Comparison of ENCODE assay signal across 1 cellular context in the genomic region with DNA sequence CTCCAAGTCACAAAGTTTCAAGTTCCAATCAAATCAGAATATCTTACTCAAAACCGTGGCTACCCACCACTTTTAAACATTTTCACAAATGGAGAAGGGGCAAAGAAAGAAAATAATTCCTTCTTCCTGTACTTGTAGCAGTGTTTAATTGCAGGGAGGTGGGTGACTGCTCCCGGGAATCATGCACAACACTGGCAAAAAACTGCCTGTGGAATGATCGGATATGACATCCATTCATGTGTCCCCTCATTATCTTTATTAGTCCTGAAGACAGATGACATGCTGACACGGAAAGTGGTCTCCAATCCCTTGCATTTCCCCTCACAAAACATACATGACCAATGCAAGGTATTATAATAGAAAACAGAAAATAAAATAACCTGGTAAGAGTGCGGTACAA.
TF ChIP-seq lines count a peak whose summit lies in the region.

No MANE protein-coding gene starts in this region.

TF ChIP-seq in WTC11, 78 proteins besides CTCF, POLR2A, EP300 and RAD21 (continued from another document):
- TF ChIP-seq, protein P1, sequence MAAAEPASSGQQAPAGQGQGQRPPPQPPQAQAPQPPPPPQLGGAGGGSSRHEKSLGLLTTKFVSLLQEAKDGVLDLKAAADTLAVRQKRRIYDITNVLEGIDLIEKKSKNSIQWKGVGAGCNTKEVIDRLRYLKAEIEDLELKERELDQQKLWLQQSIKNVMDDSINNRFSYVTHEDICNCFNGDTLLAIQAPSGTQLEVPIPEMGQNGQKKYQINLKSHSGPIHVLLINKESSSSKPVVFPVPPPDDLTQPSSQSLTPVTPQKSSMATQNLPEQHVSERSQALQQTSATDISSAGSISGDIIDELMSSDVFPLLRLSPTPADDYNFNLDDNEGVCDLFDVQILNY (CRISPR knock-in tag; IDR thresholded peaks at IDR 0.05): no peak
- no peak for TF ChIP-seq ZNF121 (CRISPR knock-in tag; IDR thresholded peaks at IDR 0.05)
- TF ChIP-seq ETV6 (CRISPR knock-in tag; IDR thresholded peaks at IDR 0.05): no peak
- no peak for TF ChIP-seq ZNF219 (CRISPR knock-in tag; IDR thresholded peaks at IDR 0.05; ENCODE audit: borderline replicate concordance)
- TF ChIP-seq, protein P2, sequence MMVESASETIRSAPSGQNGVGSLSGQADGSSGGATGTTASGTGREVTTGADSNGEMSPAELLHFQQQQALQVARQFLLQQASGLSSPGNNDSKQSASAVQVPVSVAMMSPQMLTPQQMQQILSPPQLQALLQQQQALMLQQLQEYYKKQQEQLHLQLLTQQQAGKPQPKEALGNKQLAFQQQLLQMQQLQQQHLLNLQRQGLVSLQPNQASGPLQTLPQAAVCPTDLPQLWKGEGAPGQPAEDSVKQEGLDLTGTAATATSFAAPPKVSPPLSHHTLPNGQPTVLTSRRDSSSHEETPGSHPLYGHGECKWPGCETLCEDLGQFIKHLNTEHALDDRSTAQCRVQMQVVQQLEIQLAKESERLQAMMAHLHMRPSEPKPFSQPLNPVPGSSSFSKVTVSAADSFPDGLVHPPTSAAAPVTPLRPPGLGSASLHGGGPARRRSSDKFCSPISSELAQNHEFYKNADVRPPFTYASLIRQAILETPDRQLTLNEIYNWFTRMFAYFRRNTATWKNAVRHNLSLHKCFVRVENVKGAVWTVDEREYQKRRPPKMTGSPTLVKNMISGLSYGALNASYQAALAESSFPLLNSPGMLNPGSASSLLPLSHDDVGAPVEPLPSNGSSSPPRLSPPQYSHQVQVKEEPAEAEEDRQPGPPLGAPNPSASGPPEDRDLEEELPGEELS (CRISPR knock-in tag; IDR thresholded peaks at IDR 0.05): no peak
- no peak for TF ChIP-seq GABPB1 (CRISPR knock-in tag; IDR thresholded peaks at IDR 0.05)
- no peak for TF ChIP-seq ZNF396 (CRISPR knock-in tag; IDR thresholded peaks at IDR 0.05; ENCODE audit: borderline replicate concordance)
- no peak for TF ChIP-seq NR2C2 (CRISPR knock-in tag; IDR thresholded peaks at IDR 0.05)
- TF ChIP-seq NFE2L1 (CRISPR knock-in tag; IDR thresholded peaks at IDR 0.05): no peak
- TF ChIP-seq EMX1 (CRISPR knock-in tag; IDR thresholded peaks at IDR 0.05): no peak
